ENCODE assay signal across 14 cellular contexts in genomic region chr10:70302292-70302691, GRCh38. TPM values are rescaled to one million over a fixed set of nuclear protein-coding genes. Genes with fewer than 3 reads are reported as not detected.
DNase-seq lines count a peak whose midpoint lies in the region; ATAC-seq and TF ChIP-seq lines count a peak whose summit lies in the region.
"Had no signal": no experiment of that assay in that cellular context is flagged by ENCODE, and none has a peak within 500 bp of the region (broad histone marks: within the 10 kb centered on the region; RNA-seq: fewer than 3 reads in every experiment).

No MANE protein-coding gene starts in this region.

- peaks cover 78% of the 10 kb centered on the region for H3K4me1 Mint-ChIP-seq in CD14-positive monocyte

- peaks cover 0 to 3% (median 1%) of the 10 kb centered on the region in 3 donors for H3K27me3 Mint-ChIP-seq in CD14-positive monocyte (ENCODE audit: low read depth in 3 of 3)
- H3K27me3 Mint-ChIP-seq: activated naive CD8-positive, alpha-beta T cell; effector memory CD8-positive, alpha-beta T cell had no signal

- TF ChIP-seq CTCF in CD14-positive monocyte (IDR thresholded peaks at IDR 0.05) = no peak
- no peak for TF ChIP-seq CTCF in fibroblast of villous mesenchyme (IDR thresholded peaks at IDR 0.05; ENCODE audit: insufficient read depth, low read depth, low read length)

- H3K9me3 Mint-ChIP-seq in CD14-positive monocyte = peaks cover 0 to 1% (median 0%) of the 10 kb centered on the region in 7 donors
- H3K9me3 Mint-ChIP-seq: CD8-positive, alpha-beta T cell; effector memory CD8-positive, alpha-beta T cell had no signal

- peak overlapping the region; percentile 88 to 97 (median 97) for H3K27ac Mint-ChIP-seq in CD14-positive monocyte
- H3K27ac Mint-ChIP-seq: activated naive CD8-positive, alpha-beta T cell; CD8-positive, alpha-beta T cell; effector memory CD8-positive, alpha-beta T cell had no signal

- peak overlapping the region; percentile 49 to 75 for H3K4me3 Mint-ChIP-seq in CD14-positive monocyte
- H3K4me3 Mint-ChIP-seq: activated naive CD8-positive, alpha-beta T cell; CD8-positive, alpha-beta T cell; effector memory CD8-positive, alpha-beta T cell had no signal

- intact Hi-C loops in CD14-positive monocyte (cut with micrococcal nuclease) = loop anchor here (10.0 kb wide), 1 partner anchor 53 kb away; no protein-coding TSS in a partner anchor

- H3K36me3 Mint-ChIP-seq in CD14-positive monocyte = peaks cover under 1 to 3% of the 10 kb centered on the region in 2 donors
- H3K36me3 Mint-ChIP-seq: activated naive CD8-positive, alpha-beta T cell; CD8-positive, alpha-beta T cell had no signal

- no peak for ATAC-seq in GM18870 (IDR thresholded peaks at IDR 0.05; ENCODE audit: unreplicated experiment)
- ATAC-seq: CD8-positive, alpha-beta T cell; effector memory CD8-positive, alpha-beta T cell; stimulated activated naive CD8-positive, alpha-beta T cell treated with anti-CD3 and anti-CD28 coated beads, Interleukin-15, Interleukin-2, amounts not matched to agents 100 U/mL and 50 U/mL, for 24 hours had no signal

- no peak overlapping the region for H3K4me3 ChIP-seq in fibroblast of villous mesenchyme (ENCODE audit: low read depth, low read length)

- DNase-seq in CD14-positive monocyte (ENCODE audit: low spot score) (no peak), OCI-M1 (lab: John Stamatoyannopoulos, UW) (peak; percentile 93), fibroblast of villous mesenchyme (ENCODE audit: low read depth) (peak; percentile 95), pons (ENCODE audit: low spot score) (peak; percentile 48), NCI-H146 treated with DMSO at 0.1 percent for 48 hours (lab: John Stamatoyannopoulos, UW; ENCODE audit: unreplicated experiment) (no peak), HUDEP-2 (lab: John Stamatoyannopoulos, UW; ENCODE audit: unreplicated experiment in 76 of 76) (no peak), iPS-NIHi11 (ENCODE audit: low spot score) (no peak)
- DNase-seq: CD8-positive, alpha-beta T cell; effector memory CD8-positive, alpha-beta T cell; NCI-H524; stimulated activated CD4-positive, alpha-beta T cell treated with anti-CD3 and anti-CD28 coated beads, Interleukin-1b, Interleukin-23, amount 100 ng/mL, for 48 hours; stimulated activated naive CD8-positive, alpha-beta T cell treated with anti-CD3 and anti-CD28 coated beads, Interleukin-15, Interleukin-2, amounts not matched to agents 100 U/mL and 50 U/mL, for 24 hours had no signal

RNA-seq across cellular contexts. Expression of gene NPFFR1, which starts 18.5 kb away (rescaled TPM):
- polyA plus RNA-seq in CD14-positive monocyte = not detected
- not detected in 2 replicates for total RNA-seq in fibroblast of villous mesenchyme
- total RNA-seq: CD8-positive, alpha-beta T cell had no signal

Comparison
In these comparisons a context has a peak if more than half of its experiments do, and no peak if none do; other contexts are left out.
1. DNase-seq: peak in OCI-M1 (single experiment), fibroblast of villous mesenchyme (single experiment) and pons (single experiment); none in CD14-positive monocyte (single experiment), NCI-H146 treated with DMSO at 0.1 percent for 48 hours (single experiment), HUDEP-2 (0 of 76) and iPS-NIHi11 (single experiment).